Comparison of ENCODE assay signal across 1 cellular context in the genomic region with DNA sequence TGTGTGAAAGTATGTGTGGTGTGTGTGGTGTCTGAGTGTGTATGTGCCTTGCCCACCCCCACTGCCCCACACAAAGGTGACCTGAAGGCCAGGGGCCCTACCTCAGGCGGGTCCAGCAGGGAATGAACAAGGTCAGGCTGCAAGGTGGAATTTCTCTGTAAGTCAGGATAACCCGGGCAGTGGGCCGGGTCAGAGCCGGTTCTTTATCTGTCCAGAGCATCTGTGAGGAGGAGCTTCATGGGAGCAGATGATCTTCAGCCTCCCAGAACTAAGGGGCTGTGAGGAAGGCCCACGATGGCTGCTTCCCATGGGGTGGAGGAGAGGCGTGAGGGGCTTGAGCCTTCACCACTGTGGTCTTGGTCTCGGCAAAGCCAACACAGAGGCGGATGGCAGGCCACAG.
TF ChIP-seq lines count a peak whose summit lies in the region.

No MANE protein-coding gene starts in this region.

TF ChIP-seq in IMR-90, 13 proteins besides CTCF, POLR2A, EP300 and RAD21:
- TF ChIP-seq MAFK (IDR thresholded peaks at IDR 0.05; ENCODE audit: low read depth, low read length) (no peak), CEBPB (IDR thresholded peaks at IDR 0.05; ENCODE audit: low read depth, low read length) (no peak), MXI1 (IDR thresholded peaks at IDR 0.05; ENCODE audit: borderline replicate concordance, low read depth, low read length) (no peak), RCOR1 (IDR thresholded peaks at IDR 0.05; ENCODE audit: insufficient replicate concordance, low read length) (no peak), BHLHE40 (IDR thresholded peaks at IDR 0.05; ENCODE audit: low read depth, low read length) (no peak), ELK1 (IDR thresholded peaks at IDR 0.05; ENCODE audit: borderline replicate concordance, low read depth, low read length) (no peak), SMC3 (IDR thresholded peaks at IDR 0.05; ENCODE audit: low read depth, low read length) (no peak), NFE2L2 (IDR thresholded peaks at IDR 0.05; ENCODE audit: low read depth, low read length) (no peak), RFX5 (IDR thresholded peaks at IDR 0.05; ENCODE audit: low read depth, low read length) (no peak), FOS (IDR thresholded peaks at IDR 0.05; ENCODE audit: low read depth, low read length) (no peak)
TF ChIP-seq in IMR-90: peak in this region for 0.
